In genomic region chr10:70494536-70494935, GRCh38 we compare ENCODE assay signal across 1 cellular context.
TF ChIP-seq lines count a peak whose summit lies in the region.

No MANE protein-coding gene starts in this region.

TF ChIP-seq in HEK293, 187 proteins besides CTCF, POLR2A, EP300 and RAD21 (continued from another document):
- no peak for TF ChIP-seq ZNF157 (tag by site-specific recombination; IDR thresholded peaks at IDR 0.05)
- no peak for TF ChIP-seq ZBTB6 (tag by site-specific recombination; IDR thresholded peaks at IDR 0.05)
- no peak for TF ChIP-seq ZNF148 (tag by site-specific recombination; IDR thresholded peaks at IDR 0.05; ENCODE audit: borderline replicate concordance)
- no peak for TF ChIP-seq ZNF266 (tag by site-specific recombination; IDR thresholded peaks at IDR 0.05; ENCODE audit: low read depth)
